Comparison of ENCODE assay signal across 14 cellular contexts in the genomic region with DNA sequence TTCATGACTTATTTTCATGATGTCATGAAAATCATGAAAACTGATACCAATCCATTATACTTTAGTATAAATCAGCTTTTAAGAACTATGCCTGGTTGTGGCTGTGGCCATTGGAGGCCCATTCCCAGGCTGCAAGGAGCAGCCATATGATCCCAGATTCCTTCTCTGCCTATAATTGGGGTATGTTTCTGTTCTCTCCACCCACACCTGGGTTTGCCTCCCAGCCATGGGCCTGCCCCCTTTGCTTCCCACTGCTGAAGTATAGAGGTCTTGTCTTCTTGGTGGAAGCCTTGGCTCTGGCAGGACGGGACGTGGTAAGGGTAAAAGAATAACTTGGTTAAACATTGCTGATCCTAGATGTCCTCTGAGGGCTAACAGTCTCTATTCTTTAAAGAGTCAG. TPM values are rescaled to one million over a fixed set of nuclear protein-coding genes. Genes with fewer than 3 reads are reported as not detected.
DNase-seq lines count a peak whose midpoint lies in the region; ATAC-seq and TF ChIP-seq lines count a peak whose summit lies in the region.
"Had no signal": no experiment of that assay in that cellular context is flagged by ENCODE, and none has a peak within 500 bp of the region (broad histone marks: within the 10 kb centered on the region; RNA-seq: fewer than 3 reads in every experiment).

No MANE protein-coding gene starts in this region.

- no peaks in the 10 kb centered on the region for H3K9me3 Mint-ChIP-seq in activated T-helper 1 cell treated with anti-CD3 and anti-CD28 coated beads, Interleukin-12 subunit alpha, Interleukin-12 subunit beta, Interleukin-2, Interleukin-4 antibody, amounts not matched to agents 30 ng/mL and 10 ng/mL and 1 ng/mL, durations not matched to agents 14 hours and 24 hours and 36 hours
- no peaks in the 10 kb centered on the region for H3K9me3 Mint-ChIP-seq in stimulated activated naive CD8-positive, alpha-beta T cell treated with anti-CD3 and anti-CD28 coated beads, Interleukin-15, amount 100 ng/mL, for 72 hours
- no peaks in the 10 kb centered on the region for H3K9me3 Mint-ChIP-seq in osteocyte (ENCODE audit: unreplicated experiment)

- peaks cover 42% of the 10 kb centered on the region for H4K20me1 ChIP-seq in SK-N-SH (ENCODE audit: insufficient read depth)

- H3K27me3 Mint-ChIP-seq in activated T-helper 1 cell treated with anti-CD3 and anti-CD28 coated beads, Interleukin-12 subunit alpha, Interleukin-12 subunit beta, Interleukin-2, Interleukin-4 antibody, amounts not matched to agents 30 ng/mL and 10 ng/mL and 1 ng/mL, durations not matched to agents 14 hours and 24 hours and 36 hours (ENCODE audit: insufficient read depth): no peaks in the 10 kb centered on the region
- no peaks in the 10 kb centered on the region for H3K27me3 Mint-ChIP-seq in stimulated activated naive CD8-positive, alpha-beta T cell treated with anti-CD3 and anti-CD28 coated beads, Interleukin-15, amount 100 ng/mL, for 72 hours
- H3K27me3 Mint-ChIP-seq in osteocyte (ENCODE audit: unreplicated experiment): no peaks in the 10 kb centered on the region

- POLR2A ChIA-PET in SK-N-SH (lab: Yijun Ruan, JAX): no interaction called here

- H3K4me1 Mint-ChIP-seq in activated T-helper 1 cell treated with anti-CD3 and anti-CD28 coated beads, Interleukin-12 subunit alpha, Interleukin-12 subunit beta, Interleukin-2, Interleukin-4 antibody, amounts not matched to agents 30 ng/mL and 10 ng/mL and 1 ng/mL, durations not matched to agents 14 hours and 24 hours and 36 hours (ENCODE audit: low read depth): peaks cover 76% of the 10 kb centered on the region
- peaks cover 62% of the 10 kb centered on the region for H3K4me1 Mint-ChIP-seq in stimulated activated naive CD8-positive, alpha-beta T cell treated with anti-CD3 and anti-CD28 coated beads, Interleukin-15, amount 100 ng/mL, for 72 hours
- peaks cover 15% of the 10 kb centered on the region for H3K4me1 Mint-ChIP-seq in osteocyte (ENCODE audit: unreplicated experiment)

- TF ChIP-seq RAD21 in SK-N-SH (IDR thresholded peaks at IDR 0.05; ENCODE audit: low read length): no peak

- H2AFZ ChIP-seq in SK-N-SH (ENCODE audit: low read depth): no peak overlapping the region

- peak overlapping the region; percentile 90 for H3K4me3 Mint-ChIP-seq in activated T-helper 1 cell treated with anti-CD3 and anti-CD28 coated beads, Interleukin-12 subunit alpha, Interleukin-12 subunit beta, Interleukin-2, Interleukin-4 antibody, amounts not matched to agents 30 ng/mL and 10 ng/mL and 1 ng/mL, durations not matched to agents 14 hours and 24 hours and 36 hours
- peak overlapping the region; percentile 29 to 84 for H3K4me3 Mint-ChIP-seq in stimulated activated naive CD8-positive, alpha-beta T cell treated with anti-CD3 and anti-CD28 coated beads, Interleukin-15, amount 100 ng/mL, for 72 hours
- H3K4me3 Mint-ChIP-seq in osteocyte (ENCODE audit: unreplicated experiment): no peak overlapping the region

- CTCF ChIA-PET in SK-N-SH (lab: Yijun Ruan, JAX): no interaction called here

- peaks cover 8 to 30% of the 10 kb centered on the region in 2 experiments for H3K36me3 ChIP-seq in SK-N-SH (replicated peaks in 1 of 2; ENCODE audit: control insufficient read depth in 1 of 2, insufficient read depth in 2 of 2, low read length in 1 of 2)

- H3K4me3 ChIP-seq in SK-N-SH (ENCODE audit: low read depth in 2 of 2, low read length in 1 of 2) (peak overlapping the region in 1 of 2 experiments; percentile 35; a peak in 2 of 4 replicates), fibroblast of the aortic adventitia (ENCODE audit: low read depth, low read length) (peak overlapping the region; percentile 89)
- H3K4me3 ChIP-seq: SJSA1 had no signal

- peaks cover 9% of the 10 kb centered on the region for H3F3A ChIP-seq in SK-N-SH (replicated peaks; ENCODE audit: insufficient read depth)

- H3K4me1 ChIP-seq in SK-N-SH (ENCODE audit: control insufficient read depth in 1 of 2, insufficient read depth in 2 of 2, low read depth in 1 of 2, low read length in 1 of 2): peaks cover 4 to 10% of the 10 kb centered on the region in 2 experiments; a peak in 1 of 4 replicates

- peaks cover 71% of the 10 kb centered on the region for H3K79me2 ChIP-seq in SK-N-SH (ENCODE audit: insufficient read depth)

- H3K9me2 ChIP-seq in SK-N-SH: no peaks in the 10 kb centered on the region

- ATAC-seq in SK-N-SH treated with all-trans-retinoic acid at 6 μM for 48 hours (no peak), GM18519 (IDR thresholded peaks at IDR 0.05; ENCODE audit: low FRiP score, unreplicated experiment) (no peak)
- ATAC-seq in stimulated activated naive CD8-positive, alpha-beta T cell treated with anti-CD3 and anti-CD28 coated beads, Interleukin-15, amount 100 ng/mL, for 72 hours: no peak
- ATAC-seq: HCT116 had no signal

- intact Hi-C loops in activated T-helper 1 cell treated with anti-CD3 and anti-CD28 coated beads, Interleukin-12 subunit alpha, Interleukin-12 subunit beta, Interleukin-2, Interleukin-4 antibody, amounts not matched to agents 30 ng/mL and 10 ng/mL and 1 ng/mL, durations not matched to agents 14 hours and 24 hours and 36 hours (cut with micrococcal nuclease): loop anchor here (10.0 kb wide), 1 partner anchor 1092 kb away; no protein-coding TSS in a partner anchor

- peaks cover 32% of the 10 kb centered on the region for H3K36me3 Mint-ChIP-seq in activated T-helper 1 cell treated with anti-CD3 and anti-CD28 coated beads, Interleukin-12 subunit alpha, Interleukin-12 subunit beta, Interleukin-2, Interleukin-4 antibody, amounts not matched to agents 30 ng/mL and 10 ng/mL and 1 ng/mL, durations not matched to agents 14 hours and 24 hours and 36 hours (ENCODE audit: low read depth)
- no peaks in the 10 kb centered on the region for H3K36me3 Mint-ChIP-seq in osteocyte (ENCODE audit: unreplicated experiment)

- DNase-seq in SK-N-SH (no peak), fibroblast of the aortic adventitia (ENCODE audit: low read depth) (no peak), NCI-H2029 treated with DMSO at 0.1 percent for 48 hours (lab: John Stamatoyannopoulos, UW) (no peak), osteocyte (ENCODE audit: extremely low spot score, unreplicated experiment) (no peak)
- no peak for DNase-seq in activated T-helper 1 cell treated with anti-CD3 and anti-CD28 coated beads, Interleukin-12 subunit alpha, Interleukin-12 subunit beta, Interleukin-2, Interleukin-4 antibody, amounts not matched to agents 30 ng/mL and 10 ng/mL and 1 ng/mL, durations not matched to agents 14 hours and 24 hours and 36 hours (ENCODE audit: low spot score)
- no peak for DNase-seq in stimulated activated naive CD8-positive, alpha-beta T cell treated with anti-CD3 and anti-CD28 coated beads, Interleukin-15, amount 100 ng/mL, for 72 hours
- DNase-seq: activated CD4-positive, alpha-beta T cell treated with anti-CD3 and anti-CD28 coated beads, Interleukin-2, amount 50 U/mL, for 1 hour; NCI-H1436; NCI-H748 treated with DMSO at 0.1 percent for 48 hours had no signal

- peak overlapping the region; percentile 97 for H3K9ac ChIP-seq in SK-N-SH

- no peak for TF ChIP-seq EP300 in SK-N-SH (IDR thresholded peaks at IDR 0.05; ENCODE audit: borderline replicate concordance in 1 of 2, low read depth in 1 of 2, low read length in 1 of 2)

- no peaks in the 10 kb centered on the region for H3K27me3 ChIP-seq in SK-N-SH (ENCODE audit: insufficient read depth)
- H3K27me3 ChIP-seq: SJSA1 had no signal

- WGBS in SK-N-SH (ENCODE audit: low lambda C conversion rate): 94% methylated on average over 2 of the region's 2 CpGs

- H3K27ac ChIP-seq in SK-N-SH (ENCODE audit: low read depth in 2 of 2, low read length in 1 of 2): peak overlapping the region in 1 of 2 experiments; percentile 85; a peak in 2 of 4 replicates
- H3K27ac ChIP-seq: 22Rv1, SJSA1 had no signal

- TF ChIP-seq CTCF in SK-N-SH (IDR thresholded peaks at IDR 0.05) (no peak), fibroblast of the aortic adventitia (IDR thresholded peaks at IDR 0.05; ENCODE audit: insufficient read depth, low read length) (no peak), osteocyte (IDR thresholded peaks at IDR 0.05) (no peak)

- H3K27ac Mint-ChIP-seq in activated T-helper 1 cell treated with anti-CD3 and anti-CD28 coated beads, Interleukin-12 subunit alpha, Interleukin-12 subunit beta, Interleukin-2, Interleukin-4 antibody, amounts not matched to agents 30 ng/mL and 10 ng/mL and 1 ng/mL, durations not matched to agents 14 hours and 24 hours and 36 hours: peak overlapping the region; percentile 1
- no peak overlapping the region for H3K27ac Mint-ChIP-seq in stimulated activated naive CD8-positive, alpha-beta T cell treated with anti-CD3 and anti-CD28 coated beads, Interleukin-15, amount 100 ng/mL, for 72 hours
- H3K27ac Mint-ChIP-seq in osteocyte (ENCODE audit: unreplicated experiment): no peak overlapping the region

- no peaks in the 10 kb centered on the region for H3K9me3 ChIP-seq in SK-N-SH
- H3K9me3 ChIP-seq: SJSA1 had no signal

- peak overlapping the region; percentile 93 for H3K4me2 ChIP-seq in SK-N-SH

TF ChIP-seq in SK-N-SH treated with all-trans-retinoic acid at 6 μM for 48 hours, 23 proteins besides CTCF, POLR2A, EP300 and RAD21 (continues in another document):
- TF ChIP-seq PPARA (CRISPR knock-in tag; IDR thresholded peaks at IDR 0.05; ENCODE audit: borderline replicate concordance): no peak
- TF ChIP-seq, protein P1, sequence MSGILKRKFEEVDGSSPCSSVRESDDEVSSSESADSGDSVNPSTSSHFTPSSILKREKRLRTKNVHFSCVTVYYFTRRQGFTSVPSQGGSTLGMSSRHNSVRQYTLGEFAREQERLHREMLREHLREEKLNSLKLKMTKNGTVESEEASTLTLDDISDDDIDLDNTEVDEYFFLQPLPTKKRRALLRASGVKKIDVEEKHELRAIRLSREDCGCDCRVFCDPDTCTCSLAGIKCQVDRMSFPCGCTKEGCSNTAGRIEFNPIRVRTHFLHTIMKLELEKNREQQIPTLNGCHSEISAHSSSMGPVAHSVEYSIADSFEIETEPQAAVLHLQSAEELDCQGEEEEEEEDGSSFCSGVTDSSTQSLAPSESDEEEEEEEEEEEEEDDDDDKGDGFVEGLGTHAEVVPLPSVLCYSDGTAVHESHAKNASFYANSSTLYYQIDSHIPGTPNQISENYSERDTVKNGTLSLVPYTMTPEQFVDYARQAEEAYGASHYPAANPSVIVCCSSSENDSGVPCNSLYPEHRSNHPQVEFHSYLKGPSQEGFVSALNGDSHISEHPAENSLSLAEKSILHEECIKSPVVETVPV (CRISPR knock-in tag; IDR thresholded peaks at IDR 0.05): no peak
- no peak for TF ChIP-seq ISL1 (CRISPR knock-in tag; IDR thresholded peaks at IDR 0.05)

RNA-seq across cellular contexts. Expression of a gene that starts 2.3 kb away (rescaled TPM):
- polyA plus RNA-seq in SK-N-SH (2012; rRNA removed): 54.6 and 67.9 TPM in 2 replicates
- polyA plus RNA-seq in SK-N-SH (2012; cell fraction: cytosol; rRNA removed): 38.0 and 41.1 TPM in 2 replicates
- 76.3 and 84.6 TPM in 2 replicates for polyA plus RNA-seq in SK-N-SH (2012; cell fraction: nucleus; rRNA removed)
- total RNA-seq in activated T-helper 1 cell treated with anti-CD3 and anti-CD28 coated beads, Interleukin-12 subunit alpha, Interleukin-12 subunit beta, Interleukin-2, Interleukin-4 antibody, amounts not matched to agents 30 ng/mL and 10 ng/mL and 1 ng/mL, durations not matched to agents 14 hours and 24 hours and 36 hours: 595 and 619 TPM in 2 replicates
- total RNA-seq in fibroblast of the aortic adventitia (ENCODE audit: low replicate concordance): 31.9 and 146 TPM in 2 replicates
- total RNA-seq in osteocyte: 19.5 and 20.8 TPM in 2 replicates
